In the genomic region with DNA sequence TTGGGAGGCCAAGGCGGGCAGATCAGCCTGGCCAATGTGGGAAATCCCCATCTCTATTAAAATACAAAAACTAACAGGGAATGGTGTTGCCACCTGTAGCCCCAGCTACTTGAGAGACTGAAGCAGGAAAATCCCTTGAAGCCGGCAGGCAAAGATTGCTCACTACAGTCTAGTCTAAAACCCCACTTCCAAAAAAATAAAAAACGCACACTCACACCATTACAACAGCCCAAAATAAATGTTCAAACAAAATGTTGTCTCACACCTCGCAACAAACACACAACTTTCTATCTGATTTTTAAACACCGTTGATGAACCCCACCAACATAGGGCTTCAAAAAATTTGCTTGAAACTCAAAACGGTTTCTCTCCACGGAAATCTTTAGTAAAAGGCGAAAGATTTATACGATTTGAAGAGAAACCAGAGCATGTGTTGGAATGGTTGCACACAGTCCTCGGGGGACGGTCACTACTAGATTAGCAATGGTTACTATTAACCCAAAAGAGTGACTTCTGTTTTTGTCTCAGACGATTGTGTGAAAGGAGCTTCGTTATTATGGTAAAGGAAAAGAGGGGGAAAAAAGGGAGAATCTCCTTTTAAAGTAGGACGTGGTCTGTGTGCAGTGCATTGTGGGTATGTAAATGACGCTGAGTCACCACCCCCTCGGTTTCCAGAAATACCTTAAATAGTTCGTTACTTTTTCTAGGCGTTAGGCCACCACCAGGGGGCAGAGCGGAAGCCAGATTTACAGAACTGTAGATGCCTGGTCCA, we compare ENCODE assay signal across 1 cellular context.
TF ChIP-seq lines count a peak whose summit lies in the region.

A gene (minus strand): TSS at position 430 of the 772 bp plus-strand sequence.

TF ChIP-seq in GM12878, 131 proteins besides CTCF, POLR2A, EP300 and RAD21 (continued from another document and continues in another):
- TF ChIP-seq, protein P1, sequence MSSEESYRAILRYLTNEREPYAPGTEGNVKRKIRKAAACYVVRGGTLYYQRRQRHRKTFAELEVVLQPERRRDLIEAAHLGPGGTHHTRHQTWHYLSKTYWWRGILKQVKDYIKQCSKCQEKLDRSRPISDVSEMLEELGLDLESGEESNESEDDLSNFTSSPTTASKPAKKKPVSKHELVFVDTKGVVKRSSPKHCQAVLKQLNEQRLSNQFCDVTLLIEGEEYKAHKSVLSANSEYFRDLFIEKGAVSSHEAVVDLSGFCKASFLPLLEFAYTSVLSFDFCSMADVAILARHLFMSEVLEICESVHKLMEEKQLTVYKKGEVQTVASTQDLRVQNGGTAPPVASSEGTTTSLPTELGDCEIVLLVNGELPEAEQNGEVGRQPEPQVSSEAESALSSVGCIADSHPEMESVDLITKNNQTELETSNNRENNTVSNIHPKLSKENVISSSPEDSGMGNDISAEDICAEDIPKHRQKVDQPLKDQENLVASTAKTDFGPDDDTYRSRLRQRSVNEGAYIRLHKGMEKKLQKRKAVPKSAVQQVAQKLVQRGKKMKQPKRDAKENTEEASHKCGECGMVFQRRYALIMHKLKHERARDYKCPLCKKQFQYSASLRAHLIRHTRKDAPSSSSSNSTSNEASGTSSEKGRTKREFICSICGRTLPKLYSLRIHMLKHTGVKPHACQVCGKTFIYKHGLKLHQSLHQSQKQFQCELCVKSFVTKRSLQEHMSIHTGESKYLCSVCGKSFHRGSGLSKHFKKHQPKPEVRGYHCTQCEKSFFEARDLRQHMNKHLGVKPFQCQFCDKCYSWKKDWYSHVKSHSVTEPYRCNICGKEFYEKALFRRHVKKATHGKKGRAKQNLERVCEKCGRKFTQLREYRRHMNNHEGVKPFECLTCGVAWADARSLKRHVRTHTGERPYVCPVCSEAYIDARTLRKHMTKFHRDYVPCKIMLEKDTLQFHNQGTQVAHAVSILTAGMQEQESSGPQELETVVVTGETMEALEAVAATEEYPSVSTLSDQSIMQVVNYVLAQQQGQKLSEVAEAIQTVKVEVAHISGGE (CRISPR knock-in tag; IDR thresholded peaks at IDR 0.05), result peak; percentile 79
- TF ChIP-seq, protein P2, sequence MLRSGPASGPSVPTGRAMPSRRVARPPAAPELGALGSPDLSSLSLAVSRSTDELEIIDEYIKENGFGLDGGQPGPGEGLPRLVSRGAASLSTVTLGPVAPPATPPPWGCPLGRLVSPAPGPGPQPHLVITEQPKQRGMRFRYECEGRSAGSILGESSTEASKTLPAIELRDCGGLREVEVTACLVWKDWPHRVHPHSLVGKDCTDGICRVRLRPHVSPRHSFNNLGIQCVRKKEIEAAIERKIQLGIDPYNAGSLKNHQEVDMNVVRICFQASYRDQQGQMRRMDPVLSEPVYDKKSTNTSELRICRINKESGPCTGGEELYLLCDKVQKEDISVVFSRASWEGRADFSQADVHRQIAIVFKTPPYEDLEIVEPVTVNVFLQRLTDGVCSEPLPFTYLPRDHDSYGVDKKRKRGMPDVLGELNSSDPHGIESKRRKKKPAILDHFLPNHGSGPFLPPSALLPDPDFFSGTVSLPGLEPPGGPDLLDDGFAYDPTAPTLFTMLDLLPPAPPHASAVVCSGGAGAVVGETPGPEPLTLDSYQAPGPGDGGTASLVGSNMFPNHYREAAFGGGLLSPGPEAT (IDR thresholded peaks at IDR 0.05; ENCODE audit: low read depth), result peak; percentile 97
- TF ChIP-seq CHD2 (IDR thresholded peaks at IDR 0.05; ENCODE audit: borderline replicate concordance, low read depth, low read length), result peak; percentile 40; the same call in 1 of the 2 replicates
- TF ChIP-seq TCF12 (IDR thresholded peaks at IDR 0.05; ENCODE audit: low read depth, low read length), result peak; percentile 37
- TF ChIP-seq ZNF274 (IDR thresholded peaks at IDR 0.05; ENCODE audit: insufficient read depth, insufficient read length), result no peak
- TF ChIP-seq NFXL1 (IDR thresholded peaks at IDR 0.05; ENCODE audit: borderline replicate concordance), result no peak
- TF ChIP-seq MTA3 (IDR thresholded peaks at IDR 0.05; ENCODE audit: borderline replicate concordance, low read length), result peak; percentile 100
- TF ChIP-seq ZNF24 (IDR thresholded peaks at IDR 0.05), result 0 out of 2 replicates have a peak, but pooled peaks have one; percentile 49
- peak; percentile 91; the same call in 1 of the 2 replicates for TF ChIP-seq MEF2A (IDR thresholded peaks at IDR 0.05; ENCODE audit: insufficient read depth, low read depth, low read length)
- TF ChIP-seq, protein P3, sequence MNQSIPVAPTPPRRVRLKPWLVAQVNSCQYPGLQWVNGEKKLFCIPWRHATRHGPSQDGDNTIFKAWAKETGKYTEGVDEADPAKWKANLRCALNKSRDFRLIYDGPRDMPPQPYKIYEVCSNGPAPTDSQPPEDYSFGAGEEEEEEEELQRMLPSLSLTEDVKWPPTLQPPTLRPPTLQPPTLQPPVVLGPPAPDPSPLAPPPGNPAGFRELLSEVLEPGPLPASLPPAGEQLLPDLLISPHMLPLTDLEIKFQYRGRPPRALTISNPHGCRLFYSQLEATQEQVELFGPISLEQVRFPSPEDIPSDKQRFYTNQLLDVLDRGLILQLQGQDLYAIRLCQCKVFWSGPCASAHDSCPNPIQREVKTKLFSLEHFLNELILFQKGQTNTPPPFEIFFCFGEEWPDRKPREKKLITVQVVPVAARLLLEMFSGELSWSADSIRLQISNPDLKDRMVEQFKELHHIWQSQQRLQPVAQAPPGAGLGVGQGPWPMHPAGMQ (IDR thresholded peaks at IDR 0.05; ENCODE audit: borderline replicate concordance), result no peak
- TF ChIP-seq RFX5 (IDR thresholded peaks at IDR 0.05; ENCODE audit: low read depth, low read length), result no peak
- peak; percentile 51; the same call in 1 of the 2 replicates for TF ChIP-seq RAD51 (IDR thresholded peaks at IDR 0.05)
- no peak for TF ChIP-seq NR2C2 (IDR thresholded peaks at IDR 0.05; ENCODE audit: borderline replicate concordance, control insufficient read depth, insufficient read length, low read depth)
- TF ChIP-seq ETV6 (conservative IDR thresholded peaks at IDR 0.05 in 1 of 2, IDR thresholded peaks at IDR 0.05 in 1 of 2; ENCODE audit: borderline replicate concordance in 1 of 2, low read depth in 1 of 2), result peak in 1 of 2 experiments; percentile 46; a peak in 1 of 4 replicates
- TF ChIP-seq ASH2L (IDR thresholded peaks at IDR 0.05; ENCODE audit: borderline replicate concordance, low read depth), result 0 out of 2 replicates have a peak, but pooled peaks have one; percentile 32
- TF ChIP-seq, protein P4, sequence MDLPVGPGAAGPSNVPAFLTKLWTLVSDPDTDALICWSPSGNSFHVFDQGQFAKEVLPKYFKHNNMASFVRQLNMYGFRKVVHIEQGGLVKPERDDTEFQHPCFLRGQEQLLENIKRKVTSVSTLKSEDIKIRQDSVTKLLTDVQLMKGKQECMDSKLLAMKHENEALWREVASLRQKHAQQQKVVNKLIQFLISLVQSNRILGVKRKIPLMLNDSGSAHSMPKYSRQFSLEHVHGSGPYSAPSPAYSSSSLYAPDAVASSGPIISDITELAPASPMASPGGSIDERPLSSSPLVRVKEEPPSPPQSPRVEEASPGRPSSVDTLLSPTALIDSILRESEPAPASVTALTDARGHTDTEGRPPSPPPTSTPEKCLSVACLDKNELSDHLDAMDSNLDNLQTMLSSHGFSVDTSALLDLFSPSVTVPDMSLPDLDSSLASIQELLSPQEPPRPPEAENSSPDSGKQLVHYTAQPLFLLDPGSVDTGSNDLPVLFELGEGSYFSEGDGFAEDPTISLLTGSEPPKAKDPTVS (IDR thresholded peaks at IDR 0.05; ENCODE audit: low read depth, low read length), result peak; percentile 43; the same call in 1 of the 2 replicates
- TF ChIP-seq, protein P5, sequence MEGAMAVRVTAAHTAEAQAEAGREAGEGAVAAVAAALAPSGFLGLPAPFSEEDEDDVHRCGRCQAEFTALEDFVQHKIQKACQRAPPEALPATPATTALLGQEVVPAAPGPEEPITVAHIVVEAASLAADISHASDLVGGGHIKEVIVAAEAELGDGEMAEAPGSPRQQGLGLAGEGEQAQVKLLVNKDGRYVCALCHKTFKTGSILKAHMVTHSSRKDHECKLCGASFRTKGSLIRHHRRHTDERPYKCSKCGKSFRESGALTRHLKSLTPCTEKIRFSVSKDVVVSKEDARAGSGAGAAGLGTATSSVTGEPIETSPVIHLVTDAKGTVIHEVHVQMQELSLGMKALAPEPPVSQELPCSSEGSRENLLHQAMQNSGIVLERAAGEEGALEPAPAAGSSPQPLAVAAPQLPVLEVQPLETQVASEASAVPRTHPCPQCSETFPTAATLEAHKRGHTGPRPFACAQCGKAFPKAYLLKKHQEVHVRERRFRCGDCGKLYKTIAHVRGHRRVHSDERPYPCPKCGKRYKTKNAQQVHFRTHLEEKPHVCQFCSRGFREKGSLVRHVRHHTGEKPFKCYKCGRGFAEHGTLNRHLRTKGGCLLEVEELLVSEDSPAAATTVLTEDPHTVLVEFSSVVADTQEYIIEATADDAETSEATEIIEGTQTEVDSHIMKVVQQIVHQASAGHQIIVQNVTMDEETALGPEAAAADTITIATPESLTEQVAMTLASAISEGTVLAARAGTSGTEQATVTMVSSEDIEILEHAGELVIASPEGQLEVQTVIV (IDR thresholded peaks at IDR 0.05; ENCODE audit: borderline replicate concordance, partially characterized antibody), result no peak
- TF ChIP-seq, protein P6, sequence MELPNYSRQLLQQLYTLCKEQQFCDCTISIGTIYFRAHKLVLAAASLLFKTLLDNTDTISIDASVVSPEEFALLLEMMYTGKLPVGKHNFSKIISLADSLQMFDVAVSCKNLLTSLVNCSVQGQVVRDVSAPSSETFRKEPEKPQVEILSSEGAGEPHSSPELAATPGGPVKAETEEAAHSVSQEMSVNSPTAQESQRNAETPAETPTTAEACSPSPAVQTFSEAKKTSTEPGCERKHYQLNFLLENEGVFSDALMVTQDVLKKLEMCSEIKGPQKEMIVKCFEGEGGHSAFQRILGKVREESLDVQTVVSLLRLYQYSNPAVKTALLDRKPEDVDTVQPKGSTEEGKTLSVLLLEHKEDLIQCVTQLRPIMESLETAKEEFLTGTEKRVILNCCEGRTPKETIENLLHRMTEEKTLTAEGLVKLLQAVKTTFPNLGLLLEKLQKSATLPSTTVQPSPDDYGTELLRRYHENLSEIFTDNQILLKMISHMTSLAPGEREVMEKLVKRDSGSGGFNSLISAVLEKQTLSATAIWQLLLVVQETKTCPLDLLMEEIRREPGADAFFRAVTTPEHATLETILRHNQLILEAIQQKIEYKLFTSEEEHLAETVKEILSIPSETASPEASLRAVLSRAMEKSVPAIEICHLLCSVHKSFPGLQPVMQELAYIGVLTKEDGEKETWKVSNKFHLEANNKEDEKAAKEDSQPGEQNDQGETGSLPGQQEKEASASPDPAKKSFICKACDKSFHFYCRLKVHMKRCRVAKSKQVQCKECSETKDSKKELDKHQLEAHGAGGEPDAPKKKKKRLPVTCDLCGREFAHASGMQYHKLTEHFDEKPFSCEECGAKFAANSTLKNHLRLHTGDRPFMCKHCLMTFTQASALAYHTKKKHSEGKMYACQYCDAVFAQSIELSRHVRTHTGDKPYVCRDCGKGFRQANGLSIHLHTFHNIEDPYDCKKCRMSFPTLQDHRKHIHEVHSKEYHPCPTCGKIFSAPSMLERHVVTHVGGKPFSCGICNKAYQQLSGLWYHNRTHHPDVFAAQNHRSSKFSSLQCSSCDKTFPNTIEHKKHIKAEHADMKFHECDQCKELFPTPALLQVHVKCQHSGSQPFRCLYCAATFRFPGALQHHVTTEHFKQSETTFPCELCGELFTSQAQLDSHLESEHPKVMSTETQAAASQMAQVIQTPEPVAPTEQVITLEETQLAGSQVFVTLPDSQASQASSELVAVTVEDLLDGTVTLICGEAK (IDR thresholded peaks at IDR 0.05; ENCODE audit: borderline replicate concordance), result no peak
- TF ChIP-seq RELA (IDR thresholded peaks at IDR 0.05; ENCODE audit: borderline replicate concordance, partially characterized antibody), result peak; percentile 92
- 0 out of 4 replicates have a peak, but pooled peaks of 1 of the 2 experiments have one; percentile 4 for TF ChIP-seq BHLHE40 (IDR thresholded peaks at IDR 0.05; ENCODE audit: borderline replicate concordance in 1 of 2, low read depth in 2 of 2, low read length in 1 of 2)
- no peak for TF ChIP-seq MYC (IDR thresholded peaks at IDR 0.05; ENCODE audit: insufficient read depth, insufficient read length, insufficient replicate concordance, low read length, severe bottlenecking)
- TF ChIP-seq FOXK2 (IDR thresholded peaks at IDR 0.05), result peak; percentile 59; the same call in 1 of the 2 replicates
- TF ChIP-seq, protein P7, sequence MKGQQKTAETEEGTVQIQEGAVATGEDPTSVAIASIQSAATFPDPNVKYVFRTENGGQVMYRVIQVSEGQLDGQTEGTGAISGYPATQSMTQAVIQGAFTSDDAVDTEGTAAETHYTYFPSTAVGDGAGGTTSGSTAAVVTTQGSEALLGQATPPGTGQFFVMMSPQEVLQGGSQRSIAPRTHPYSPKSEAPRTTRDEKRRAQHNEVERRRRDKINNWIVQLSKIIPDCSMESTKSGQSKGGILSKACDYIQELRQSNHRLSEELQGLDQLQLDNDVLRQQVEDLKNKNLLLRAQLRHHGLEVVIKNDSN (IDR thresholded peaks at IDR 0.05; ENCODE audit: borderline replicate concordance, extremely low read length, insufficient read depth, low read depth, low read length), result no peak
- peak; percentile 99 for TF ChIP-seq POU2F2 (IDR thresholded peaks at IDR 0.05; ENCODE audit: borderline replicate concordance, low read depth, low read length)
- no peak for TF ChIP-seq CBX3 (IDR thresholded peaks at IDR 0.05; ENCODE audit: borderline replicate concordance, low read depth)
- peak; percentile 68 for TF ChIP-seq YY1 (IDR thresholded peaks at IDR 0.05; ENCODE audit: low read depth, low read length)
- TF ChIP-seq, protein P8, sequence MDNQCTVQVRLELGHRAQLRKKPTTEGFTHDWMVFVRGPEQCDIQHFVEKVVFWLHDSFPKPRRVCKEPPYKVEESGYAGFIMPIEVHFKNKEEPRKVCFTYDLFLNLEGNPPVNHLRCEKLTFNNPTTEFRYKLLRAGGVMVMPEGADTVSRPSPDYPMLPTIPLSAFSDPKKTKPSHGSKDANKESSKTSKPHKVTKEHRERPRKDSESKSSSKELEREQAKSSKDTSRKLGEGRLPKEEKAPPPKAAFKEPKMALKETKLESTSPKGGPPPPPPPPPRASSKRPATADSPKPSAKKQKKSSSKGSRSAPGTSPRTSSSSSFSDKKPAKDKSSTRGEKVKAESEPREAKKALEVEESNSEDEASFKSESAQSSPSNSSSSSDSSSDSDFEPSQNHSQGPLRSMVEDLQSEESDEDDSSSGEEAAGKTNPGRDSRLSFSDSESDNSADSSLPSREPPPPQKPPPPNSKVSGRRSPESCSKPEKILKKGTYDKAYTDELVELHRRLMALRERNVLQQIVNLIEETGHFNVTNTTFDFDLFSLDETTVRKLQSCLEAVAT (IDR thresholded peaks at IDR 0.05), result peak; percentile 96
- peak in 1 of 2 experiments; percentile 89; a peak in 2 of 4 replicates for TF ChIP-seq SRF (IDR thresholded peaks at IDR 0.05; ENCODE audit: low read depth in 2 of 2, low read length in 2 of 2)
- TF ChIP-seq PAX5 (IDR thresholded peaks at IDR 0.05; ENCODE audit: borderline replicate concordance, low read depth, low read length), result peak; percentile 30; the same call in 1 of the 2 replicates
- peak; percentile 84; the same call in 1 of the 2 replicates for TF ChIP-seq PAX8 (IDR thresholded peaks at IDR 0.05)
- TF ChIP-seq POLR2AphosphoS5 (IDR thresholded peaks at IDR 0.05; ENCODE audit: low read length), result peak; percentile 100
- TF ChIP-seq SMAD5 (IDR thresholded peaks at IDR 0.05; ENCODE audit: low read depth), result peak; percentile 100
- TF ChIP-seq HDAC2 (IDR thresholded peaks at IDR 0.05), result no peak
- no peak for TF ChIP-seq SUPT20H (IDR thresholded peaks at IDR 0.05; ENCODE audit: borderline replicate concordance, control insufficient read depth, low read depth, low read length)
- peak in 1 of 2 experiments; percentile 99; a peak in 2 of 4 replicates for TF ChIP-seq CEBPB (IDR thresholded peaks at IDR 0.05; ENCODE audit: borderline replicate concordance in 1 of 2, low read depth in 2 of 2, low read length in 2 of 2)
- peak; percentile 100 for TF ChIP-seq TARDBP (IDR thresholded peaks at IDR 0.05; ENCODE audit: borderline replicate concordance)
- TF ChIP-seq NR2C1 (IDR thresholded peaks at IDR 0.05), result no peak
- peak; percentile 66 for TF ChIP-seq JUNB (IDR thresholded peaks at IDR 0.05)
- TF ChIP-seq KLF5 (IDR thresholded peaks at IDR 0.05; ENCODE audit: partially characterized antibody), result peak; percentile 89
